In the genomic region with DNA sequence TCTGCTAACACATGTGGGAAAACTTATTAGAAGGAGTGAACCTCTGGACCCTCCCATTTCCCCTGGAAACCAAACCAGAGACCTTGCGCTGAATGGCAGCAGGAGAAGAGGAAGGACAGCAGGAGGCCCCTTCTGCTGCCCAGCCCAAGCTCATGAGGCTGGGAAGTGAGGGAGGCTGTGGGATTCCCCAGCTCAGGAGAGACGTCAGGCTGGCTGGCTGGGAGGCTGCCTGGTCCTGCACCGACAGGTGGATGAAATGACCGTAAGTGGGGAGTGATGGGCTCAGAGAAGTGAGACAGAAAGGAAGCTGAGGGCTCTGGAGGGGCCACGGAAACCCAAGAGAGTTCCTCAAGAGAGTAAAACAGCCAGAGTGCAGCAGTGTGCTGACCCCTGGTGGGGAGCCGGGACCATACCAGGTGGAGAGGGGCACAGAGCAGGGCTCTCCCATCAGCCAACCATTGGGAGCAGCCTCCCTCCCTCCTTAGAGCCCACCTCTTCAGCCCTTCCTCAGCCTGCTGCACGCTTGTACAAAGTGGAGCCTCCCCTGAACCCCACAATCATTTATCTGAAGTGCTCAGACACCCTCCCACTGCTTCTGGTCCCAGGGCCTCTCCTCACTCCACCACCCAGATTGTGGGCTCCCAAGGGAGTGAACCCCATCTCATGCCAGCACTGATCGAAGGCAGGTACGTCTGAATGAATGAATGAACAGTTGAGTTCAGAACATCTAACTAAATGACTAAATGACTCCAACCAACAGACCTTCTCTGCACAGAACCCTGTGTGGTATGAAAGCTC, we compare ENCODE assay signal across 7 cellular contexts. TPM values are rescaled to one million over a fixed set of nuclear protein-coding genes. Genes with fewer than 3 reads are reported as not detected.
DNase-seq lines count a peak whose midpoint lies in the region; ATAC-seq and TF ChIP-seq lines count a peak whose summit lies in the region.

No MANE protein-coding gene starts in this region.

- no peaks in the 10 kb centered on the region for H3K9me3 ChIP-seq in left ventricle myocardium inferior (replicated peaks)

- DNase-seq in GM06990 (ENCODE audit: extremely low read depth, insufficient read length) (no peak), HuH-7 (ENCODE audit: low spot score) (peak; percentile 94), RPMI7951 (ENCODE audit: low read depth) (peak; percentile 22), left ventricle myocardium inferior (no peak)
- DNase-seq in activated naive CD4-positive, alpha-beta T cell treated with Interleukin-2 at 50 U/mL for 16 hours = peak; percentile 59
- DNase-seq in stimulated activated CD4-positive, alpha-beta T cell treated with anti-CD3 and anti-CD28 coated beads, Interleukin-15, amount 100 ng/mL, for 48 hours (ENCODE audit: low read depth in 2 of 2) = peak; percentile 38 to 52

- no peaks in the 10 kb centered on the region; the same call in none of the 2 replicates for H3K27me3 ChIP-seq in GM06990 (replicated peaks; ENCODE audit: control insufficient read depth, insufficient read depth, low read length)
- H3K27me3 ChIP-seq in left ventricle myocardium inferior (ENCODE audit: low read depth) = no peaks in the 10 kb centered on the region

- H3K27ac ChIP-seq in left ventricle myocardium inferior (replicated peaks) = no peak overlapping the region

- H3K36me3 ChIP-seq in GM06990 (ENCODE audit: control insufficient read depth, insufficient read depth, low read length) (no peaks in the 10 kb centered on the region), left ventricle myocardium inferior (no peaks in the 10 kb centered on the region)

- H3K4me3 ChIP-seq in GM06990 (replicated peaks; ENCODE audit: low read depth, low read length) (no peak overlapping the region), left ventricle myocardium inferior (no peak overlapping the region)

- intact Hi-C loops in left ventricle myocardium inferior (cut with micrococcal nuclease) = no loop called here

- peak; percentile 83 for TF ChIP-seq CTCF in GM06990 (IDR thresholded peaks at IDR 0.05; ENCODE audit: insufficient read depth, low read length, poor library complexity, severe bottlenecking)
- peak; percentile 73 for TF ChIP-seq CTCF in left ventricle myocardium inferior (IDR thresholded peaks at IDR 0.05; ENCODE audit: borderline replicate concordance)

- peaks cover 35% of the 10 kb centered on the region for H3K4me1 ChIP-seq in left ventricle myocardium inferior

- no peak for ATAC-seq in GM21526 (IDR thresholded peaks at IDR 0.05; ENCODE audit: low FRiP score, unreplicated experiment)

RNA-seq across cellular contexts. Expression of a gene that starts 14.0 kb away (rescaled TPM):
- 0.20 and 0.24 TPM in 2 replicates for total RNA-seq in RPMI7951 (2014; rRNA removed; shearing (Covaris generic))
- total RNA-seq in left ventricle myocardium inferior = 20.0 TPM

RNA-seq across cellular contexts. Expression of a gene that starts 30.5 kb away (rescaled TPM):
- total RNA-seq in RPMI7951 (2014; rRNA removed; shearing (Covaris generic)) = 3.0 and 5.6 TPM in 2 replicates
- 55.5 TPM for total RNA-seq in left ventricle myocardium inferior

RNA-seq across cellular contexts. Expression of a gene that starts 49.0 kb away (rescaled TPM):
- total RNA-seq in RPMI7951 (2014; rRNA removed; shearing (Covaris generic)) = 46.5 and 56.1 TPM in 2 replicates
- total RNA-seq in left ventricle myocardium inferior = 23.8 TPM

RNA-seq across cellular contexts. Expression of a gene that starts 58.8 kb away (rescaled TPM):
- not detected in 2 replicates for total RNA-seq in RPMI7951 (2014; rRNA removed; shearing (Covaris generic))
- 0.30 TPM for total RNA-seq in left ventricle myocardium inferior

Comparison
In these comparisons a context has a peak if more than half of its experiments do, and no peak if none do; other contexts are left out.
1. DNase-seq: peak in HuH-7 (single experiment), RPMI7951 (single experiment), activated naive CD4-positive, alpha-beta T cell treated with Interleukin-2 at 50 U/mL for 16 hours (single experiment) and stimulated activated CD4-positive, alpha-beta T cell treated with anti-CD3 and anti-CD28 coated beads, Interleukin-15, amount 100 ng/mL, for 48 hours (2 of 2); none in GM06990 (single experiment) and left ventricle myocardium inferior (single experiment).
2. RNA of a gene that starts 14.0 kb away (total RNA-seq): 20.0 TPM in left ventricle myocardium inferior (single experiment); 0.20 to 0.24 TPM in RPMI7951; every median in the first group is over 10 times any median in the second.